Comparison of ENCODE assay signal across 20 cellular contexts in the genomic region with DNA sequence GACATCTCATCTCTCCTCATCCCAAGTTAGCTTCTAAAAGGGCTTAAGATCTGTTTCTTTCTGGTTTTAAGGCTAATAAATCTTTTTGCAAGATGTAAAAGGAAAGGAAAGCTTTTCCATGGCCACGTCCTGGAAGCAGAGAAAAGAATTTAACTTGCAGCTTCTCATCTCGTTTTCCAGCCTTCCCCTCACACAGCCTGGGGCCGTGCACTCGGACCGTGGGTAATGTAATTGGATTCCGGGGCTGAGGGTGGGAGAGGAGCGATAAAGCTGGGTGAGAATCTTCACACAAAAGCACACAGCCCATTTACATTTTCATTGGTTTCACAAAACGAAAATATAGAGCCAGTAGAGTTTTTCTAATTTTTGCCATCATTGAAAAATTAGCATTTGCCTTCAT.
DNase-seq lines count a peak whose midpoint lies in the region; ATAC-seq and TF ChIP-seq lines count a peak whose summit lies in the region.
"Had no signal": no experiment of that assay in that cellular context is flagged by ENCODE, and none has a peak within 500 bp of the region (broad histone marks: within the 10 kb centered on the region; RNA-seq: fewer than 3 reads in every experiment).

No MANE protein-coding gene starts in this region.

- peak; percentile 5 for DNase-seq in coronary artery (ENCODE audit: low spot score)
- DNase-seq in mesendoderm = peak; percentile 14
- DNase-seq in retina = peak; percentile 60
- no peak for DNase-seq in NOMO-1 treated with dmso at 0.1 percent for 144 hours (lab: John Stamatoyannopoulos, UW; ENCODE audit: unreplicated experiment)
- no peak for DNase-seq in NCI-H2227 (lab: John Stamatoyannopoulos, UW; ENCODE audit: unreplicated experiment)
- DNase-seq: 8988T; Caco-2; CD4-positive, alpha-beta T cell; DMS153; DMS79; GF-D8; GOT3; H7; HFFc6 had no signal

- H4K8ac ChIP-seq in mesendoderm (ENCODE audit: low read depth, low read length) = no peak overlapping the region

- WGBS in mesendoderm (ENCODE audit: extremely low coverage, insufficient coverage, low lambda C conversion rate) = no CpG with 5 or more reads among the region's 8 CpGs

- H2BK15ac ChIP-seq in mesendoderm (replicated peaks; ENCODE audit: low read depth) = no peak overlapping the region

- H3K4me1 ChIP-seq in BLaER1 = peaks cover 47% of the 10 kb centered on the region
- no peaks in the 10 kb centered on the region for H3K4me1 ChIP-seq in mesendoderm (ENCODE audit: control insufficient read depth, low read depth, low read length)
- H3K4me1 ChIP-seq: Caco-2 had no signal

- H3K23ac ChIP-seq in mesendoderm (ENCODE audit: low read length) = no peak overlapping the region

- no peaks in the 10 kb centered on the region for H3K27me3 ChIP-seq in BLaER1
- H3K27me3 ChIP-seq in mesendoderm (ENCODE audit: insufficient read depth, low read length, poor library complexity) = no peaks in the 10 kb centered on the region

- H3K36me3 ChIP-seq in BLaER1 (no peaks in the 10 kb centered on the region), mesendoderm (ENCODE audit: control insufficient read depth, insufficient read depth, low read length) (no peaks in the 10 kb centered on the region)

- H3K4me3 ChIP-seq in BLaER1 (no peak overlapping the region), coronary artery (no peak overlapping the region), mesendoderm (ENCODE audit: low read length) (no peak overlapping the region)

- H3K4ac ChIP-seq in mesendoderm (ENCODE audit: low read depth, low read length) = no peak overlapping the region

- no peak overlapping the region for H4K5ac ChIP-seq in mesendoderm (ENCODE audit: low read length)

- H3K4me2 ChIP-seq in BLaER1 (peak overlapping the region; percentile 66), mesendoderm (ENCODE audit: low read length) (no peak overlapping the region)

- no peak for ATAC-seq in HG02571 (IDR thresholded peaks at IDR 0.05; ENCODE audit: unreplicated experiment)
- ATAC-seq in GM19397 (IDR thresholded peaks at IDR 0.05; ENCODE audit: unreplicated experiment) = no peak
- ATAC-seq: HCT116 had no signal

- no peaks in the 10 kb centered on the region for H3K79me2 ChIP-seq in mesendoderm (ENCODE audit: control insufficient read depth, insufficient read depth, low read length)

- no peak overlapping the region for H2BK5ac ChIP-seq in mesendoderm (ENCODE audit: low read length)

- no peaks in the 10 kb centered on the region for H3K9me3 ChIP-seq in BLaER1
- H3K9me3 ChIP-seq: Caco-2 had no signal

- H2BK120ac ChIP-seq in mesendoderm (ENCODE audit: low read depth, low read length) = no peak overlapping the region

- H3K79me1 ChIP-seq in mesendoderm (ENCODE audit: low read length) = no peaks in the 10 kb centered on the region

- no peak overlapping the region; the same call in 1 of the 2 replicates for H3K27ac ChIP-seq in BLaER1
- no peak overlapping the region for H3K27ac ChIP-seq in coronary artery
- H3K27ac ChIP-seq in mesendoderm (ENCODE audit: low read depth, low read length) = no peak overlapping the region
- H3K27ac ChIP-seq: C4-2B, HL-60 had no signal

- TF ChIP-seq CTCF in coronary artery (IDR thresholded peaks at IDR 0.05) = no peak

- H2AK5ac ChIP-seq in mesendoderm (ENCODE audit: low read length) = no peak overlapping the region

- H3K9ac ChIP-seq in BLaER1 (no peak overlapping the region), mesendoderm (ENCODE audit: low read length) (no peak overlapping the region)

- no peak overlapping the region for H3K18ac ChIP-seq in mesendoderm (ENCODE audit: low read length)

- H3K56ac ChIP-seq in mesendoderm (ENCODE audit: low read length) = no peak overlapping the region

- no peaks in the 10 kb centered on the region for H4K20me1 ChIP-seq in BLaER1

Comparison
In these comparisons a context has a peak if more than half of its experiments do, and no peak if none do; other contexts are left out.
1. DNase-seq: peak in coronary artery (single experiment), mesendoderm (single experiment) and retina (single experiment); none in NOMO-1 treated with dmso at 0.1 percent for 144 hours (single experiment) and NCI-H2227 (single experiment).